25 cellular contexts compared by ENCODE assay signal in genomic region chr10:60021324-60021723, GRCh38.
"Had no signal": no experiment of that assay in that cellular context is flagged by ENCODE, and none has a peak within 500 bp of the region (broad histone marks: within the 10 kb centered on the region; RNA-seq: fewer than 3 reads in every experiment).

No MANE protein-coding gene starts in this region.

- H3K4me3 Mint-ChIP-seq: dendritic cell treated with granulocyte-macrophage colony-stimulating factor and Interleukin-4, amounts not matched to agents 40 ng/mL and 50 ng/mL, for 4 days; effector memory CD8-positive, alpha-beta T cell; memory B cell; mesothelial cell of epicardium; natural killer cell treated with Interleukin-12 subunit alpha and Interleukin-12 subunit beta and Interleukin-15 and Interleukin-18, amount 100 ng/mL, for 72 hours; stimulated activated naive B cell treated with anti-CD40 and anti-IgM and Interleukin-4, amounts not matched to agents 10 μg/mL and 1 μg/mL and 100 μg/mL, for 72 hours had no signal

- H3K27ac Mint-ChIP-seq: dendritic cell treated with granulocyte-macrophage colony-stimulating factor and Interleukin-4, amounts not matched to agents 40 ng/mL and 50 ng/mL, for 4 days; effector memory CD8-positive, alpha-beta T cell; memory B cell; mesothelial cell of epicardium; natural killer cell treated with Interleukin-12 subunit alpha and Interleukin-12 subunit beta and Interleukin-15 and Interleukin-18, amount 100 ng/mL, for 72 hours; progenitor cell of endocrine pancreas; stimulated activated naive B cell treated with anti-CD40 and anti-IgM and Interleukin-4, amounts not matched to agents 10 μg/mL and 1 μg/mL and 100 μg/mL, for 72 hours had no signal

- H3K9me3 Mint-ChIP-seq: dendritic cell treated with granulocyte-macrophage colony-stimulating factor and Interleukin-4, amounts not matched to agents 40 ng/mL and 50 ng/mL, for 4 days; effector memory CD8-positive, alpha-beta T cell; memory B cell; mesothelial cell of epicardium; natural killer cell treated with Interleukin-12 subunit alpha and Interleukin-12 subunit beta and Interleukin-15 and Interleukin-18, amount 100 ng/mL, for 72 hours; stimulated activated naive B cell treated with anti-CD40 and anti-IgM and Interleukin-4, amounts not matched to agents 10 μg/mL and 1 μg/mL and 100 μg/mL, for 72 hours had no signal

- H3K36me3 Mint-ChIP-seq: memory B cell; mesothelial cell of epicardium; natural killer cell treated with Interleukin-12 subunit alpha and Interleukin-12 subunit beta and Interleukin-15 and Interleukin-18, amount 100 ng/mL, for 72 hours; stimulated activated naive B cell treated with anti-CD40 and anti-IgM and Interleukin-4, amounts not matched to agents 10 μg/mL and 1 μg/mL and 100 μg/mL, for 72 hours had no signal

- ATAC-seq: effector memory CD8-positive, alpha-beta T cell; foreskin keratinocyte; heart right ventricle; lower lobe of right lung; natural killer cell treated with Interleukin-12 subunit alpha and Interleukin-12 subunit beta and Interleukin-15 and Interleukin-18, amount 100 ng/mL, for 72 hours; pancreas; right lobe of liver; stimulated activated naive B cell treated with anti-CD40 and anti-IgM and Interleukin-4, amounts not matched to agents 10 μg/mL and 1 μg/mL and 100 μg/mL, for 72 hours had no signal

- H3K4me1 ChIP-seq: esophagus squamous epithelium, foreskin keratinocyte, left ventricle myocardium inferior, lower lobe of right lung, pancreas, right lobe of liver, spleen, stomach, transverse colon had no signal

- H3K27ac ChIP-seq: epithelial cell of prostate, esophagus squamous epithelium, foreskin keratinocyte, heart right ventricle, left ventricle myocardium inferior, lower lobe of right lung, pancreas, right lobe of liver, spleen, stomach, thoracic aorta, transverse colon had no signal

- H3K4me1 Mint-ChIP-seq: memory B cell; mesothelial cell of epicardium; stimulated activated naive B cell treated with anti-CD40 and anti-IgM and Interleukin-4, amounts not matched to agents 10 μg/mL and 1 μg/mL and 100 μg/mL, for 72 hours had no signal

- H3K36me3 ChIP-seq: esophagus squamous epithelium, heart right ventricle, left ventricle myocardium inferior, lower lobe of right lung, pancreas, right lobe of liver, spleen, stomach, thoracic aorta, transverse colon had no signal

- DNase-seq: effector memory CD8-positive, alpha-beta T cell; esophagus squamous epithelium; foreskin keratinocyte; heart right ventricle; left ventricle myocardium inferior; lower lobe of right lung; occipital lobe; pancreas; retina; right lobe of liver; spleen; stimulated activated CD4-positive, alpha-beta T cell treated with anti-CD3 and anti-CD28 coated beads, Interleukin-15, amount 100 ng/mL, for 24 hours; stimulated activated CD4-positive, alpha-beta T cell treated with anti-CD3 and anti-CD28 coated beads, Interleukin-1b, Interleukin-23, amount 100 ng/mL, for 48 hours; stimulated activated CD4-positive, alpha-beta T cell treated with anti-CD3 and anti-CD28 coated beads, Interleukin-4, amount 100 ng/mL, for 24 hours; stimulated activated naive B cell treated with anti-CD40 and anti-IgM and Interleukin-4, amounts not matched to agents 10 μg/mL and 1 μg/mL and 100 μg/mL, for 72 hours; stomach; substantia nigra; transverse colon had no signal

- H3K9me3 ChIP-seq: esophagus squamous epithelium, heart right ventricle, left ventricle myocardium inferior, lower lobe of right lung, pancreas, right lobe of liver, spleen, stomach, thoracic aorta, transverse colon had no signal

- H3K4me3 ChIP-seq: esophagus squamous epithelium, heart right ventricle, left ventricle myocardium inferior, lower lobe of right lung, pancreas, right lobe of liver, spleen, stomach, thoracic aorta, transverse colon had no signal

- H3K27me3 ChIP-seq: esophagus squamous epithelium, foreskin keratinocyte, heart right ventricle, pancreas, right lobe of liver, spleen, stomach, transverse colon had no signal

- H3K27me3 Mint-ChIP-seq: progenitor cell of endocrine pancreas; stimulated activated naive B cell treated with anti-CD40 and anti-IgM and Interleukin-4, amounts not matched to agents 10 μg/mL and 1 μg/mL and 100 μg/mL, for 72 hours had no signal
